ENCODE assay signal across 8 cellular contexts in genomic region chr1:117758444-117759316, GRCh38.
DNase-seq lines count a peak whose midpoint lies in the region; ATAC-seq and TF ChIP-seq lines count a peak whose summit lies in the region.

No MANE protein-coding gene starts in this region.

- H3K27ac ChIP-seq in mesendoderm (ENCODE audit: low read depth, low read length): no peak overlapping the region

- H3K4ac ChIP-seq in mesendoderm (ENCODE audit: low read depth, low read length): no peak overlapping the region

- peak overlapping the region; percentile 50 for H3K56ac ChIP-seq in mesendoderm (ENCODE audit: low read length)

- no peak overlapping the region for H4K5ac ChIP-seq in mesendoderm (ENCODE audit: low read length)

- no peak overlapping the region for H2BK120ac ChIP-seq in mesendoderm (ENCODE audit: low read depth, low read length)

- H3K36me3 Mint-ChIP-seq in activated CD4-positive, alpha-beta memory T cell treated with anti-CD3 and anti-CD28 coated beads, Interleukin-2, amount 10 ng/mL, durations not matched to agents 7 days and 5 days (ENCODE audit: low read depth): no peaks in the 10 kb centered on the region

- POLR2A ChIA-PET in activated CD4-positive, alpha-beta memory T cell treated with anti-CD3 and anti-CD28 coated beads, Interleukin-2, amount 10 ng/mL, durations not matched to agents 7 days and 5 days (lab: Charles Lee): interaction anchor here (1.0 to 1.3 kb wide), 3 partner anchors 22 to 224 kb away, joined by 3 to 7 read pairs (median 3); no protein-coding TSS in a partner anchor

- ATAC-seq in GM19023 (IDR thresholded peaks at IDR 0.05; ENCODE audit: unreplicated experiment) (peak; percentile 69), HG03521 (IDR thresholded peaks at IDR 0.05; ENCODE audit: unreplicated experiment) (peak; percentile 59)

- H3K27me3 ChIP-seq in mesendoderm (ENCODE audit: insufficient read depth, low read length, poor library complexity): no peaks in the 10 kb centered on the region

- DNase-seq in AG09319 (ENCODE audit: extremely low read depth, low read depth) (peak; percentile 52), NCI-H69 (lab: John Stamatoyannopoulos, UW) (peak; percentile 91), mesendoderm (peak; percentile 97)
- peak; percentile 73 for DNase-seq in activated CD4-positive, alpha-beta memory T cell treated with anti-CD3 and anti-CD28 coated beads, Interleukin-2, amount 10 ng/mL, durations not matched to agents 7 days and 5 days
- peak; percentile 49 for DNase-seq in effector CD8-positive, alpha-beta T cell (lab: John Stamatoyannopoulos, UW)
- peak; percentile 47 for DNase-seq in stimulated activated CD8-positive, alpha-beta memory T cell treated with anti-CD3 and anti-CD28 coated beads, Interleukin-15, amount 100 ng/mL, for 1 hour (ENCODE audit: low read depth)

- no peaks in the 10 kb centered on the region for H3K9me3 Mint-ChIP-seq in activated CD4-positive, alpha-beta memory T cell treated with anti-CD3 and anti-CD28 coated beads, Interleukin-2, amount 10 ng/mL, durations not matched to agents 7 days and 5 days

- H3K4me1 Mint-ChIP-seq in activated CD4-positive, alpha-beta memory T cell treated with anti-CD3 and anti-CD28 coated beads, Interleukin-2, amount 10 ng/mL, durations not matched to agents 7 days and 5 days: peaks cover 17% of the 10 kb centered on the region

- no peak overlapping the region for H2AK5ac ChIP-seq in mesendoderm (ENCODE audit: low read length)

- H3K9ac ChIP-seq in mesendoderm (ENCODE audit: low read length): peak overlapping the region; percentile 40

- H3K4me1 ChIP-seq in mesendoderm (ENCODE audit: control insufficient read depth, low read depth, low read length): peaks cover 2% of the 10 kb centered on the region

- TF ChIP-seq CTCF in AG09319 (IDR thresholded peaks at IDR 0.05; ENCODE audit: low read depth, low read length): peak; percentile 70

- peak overlapping the region; percentile 16 for H3K4me2 ChIP-seq in mesendoderm (ENCODE audit: low read length)

- no peak overlapping the region for H3K18ac ChIP-seq in mesendoderm (ENCODE audit: low read length)

- H3K79me1 ChIP-seq in mesendoderm (ENCODE audit: low read length): no peaks in the 10 kb centered on the region

- peaks cover 13% of the 10 kb centered on the region for H3K27me3 Mint-ChIP-seq in activated CD4-positive, alpha-beta memory T cell treated with anti-CD3 and anti-CD28 coated beads, Interleukin-2, amount 10 ng/mL, durations not matched to agents 7 days and 5 days

- no peak overlapping the region for H3K27ac Mint-ChIP-seq in activated CD4-positive, alpha-beta memory T cell treated with anti-CD3 and anti-CD28 coated beads, Interleukin-2, amount 10 ng/mL, durations not matched to agents 7 days and 5 days

- WGBS in mesendoderm (ENCODE audit: extremely low coverage, insufficient coverage, low lambda C conversion rate): no CpG with 5 or more reads among the region's 26 CpGs

- no peak overlapping the region for H4K8ac ChIP-seq in mesendoderm (ENCODE audit: low read depth, low read length)

- H3K36me3 ChIP-seq in mesendoderm (ENCODE audit: control insufficient read depth, insufficient read depth, low read length): no peaks in the 10 kb centered on the region

- H2BK15ac ChIP-seq in mesendoderm (replicated peaks; ENCODE audit: low read depth): no peak overlapping the region

- no peak overlapping the region for H3K4me3 ChIP-seq in mesendoderm (ENCODE audit: low read length)

- CTCF ChIA-PET in activated CD4-positive, alpha-beta memory T cell treated with anti-CD3 and anti-CD28 coated beads, Interleukin-2, amount 10 ng/mL, durations not matched to agents 7 days and 5 days (lab: Charles Lee): interaction anchor here (0.6 to 11.2 kb wide), 50 partner anchors 11 to 630 kb away, joined by 3 to 220 read pairs (median 4); partner anchors contain the start of genes GDAP2, TENT5C, VTCN1 and WDR3

- no peak overlapping the region for H2BK5ac ChIP-seq in mesendoderm (ENCODE audit: low read length)

- no peaks in the 10 kb centered on the region for H3K79me2 ChIP-seq in mesendoderm (ENCODE audit: control insufficient read depth, insufficient read depth, low read length)

- peak overlapping the region; percentile 66 for H3K4me3 Mint-ChIP-seq in activated CD4-positive, alpha-beta memory T cell treated with anti-CD3 and anti-CD28 coated beads, Interleukin-2, amount 10 ng/mL, durations not matched to agents 7 days and 5 days

- H3K23ac ChIP-seq in mesendoderm (ENCODE audit: low read length): no peak overlapping the region

Comparison
In these comparisons a context has a peak if more than half of its experiments do, and no peak if none do; other contexts are left out.
1. DNase-seq: peak in every context shown above with its lines; median percentile 97 in mesendoderm; 91 in NCI-H69; 73 in activated CD4-positive, alpha-beta memory T cell treated with anti-CD3 and anti-CD28 coated beads, Interleukin-2, amount 10 ng/mL, durations not matched to agents 7 days and 5 days; 52 in AG09319; 49 in effector CD8-positive, alpha-beta T cell; 47 in stimulated activated CD8-positive, alpha-beta memory T cell treated with anti-CD3 and anti-CD28 coated beads, Interleukin-15, amount 100 ng/mL, for 1 hour.